Comparison of ENCODE assay signal across 8 cellular contexts in genomic region chr20:25408170-25408547, GRCh38. TPM values are rescaled to one million over a fixed set of nuclear protein-coding genes. Genes with fewer than 3 reads are reported as not detected.
DNase-seq lines count a peak whose midpoint lies in the region; ATAC-seq, FAIRE-seq and TF ChIP-seq lines count a peak whose summit lies in the region.

No MANE protein-coding gene starts in this region.

- DNase-seq in colonic mucosa = no peak
- no peak for DNase-seq in natural killer cell
- DNase-seq in DMS79 (lab: John Stamatoyannopoulos, UW) = no peak
- DNase-seq in D721Med (ENCODE audit: insufficient read length, low spot score) = no peak
- DNase-seq in amniotic stem cell (lab: John Stamatoyannopoulos, UW) = no peak

- H2AFZ ChIP-seq in Loucy (ENCODE audit: low read length) = peak overlapping the region; percentile 87

- peaks cover 0 to 3% of the 10 kb centered on the region in 2 donors for H3K9me3 Mint-ChIP-seq in natural killer cell

- ATAC-seq in natural killer cell (no peak), GM19455 (IDR thresholded peaks at IDR 0.05; ENCODE audit: unreplicated experiment) (no peak)

- peak overlapping the region; percentile 97 for H3K4me3 Mint-ChIP-seq in natural killer cell

- H3K4me1 ChIP-seq in BLaER1 = peaks cover 17% of the 10 kb centered on the region
- H3K4me1 ChIP-seq in Loucy (ENCODE audit: insufficient read depth, low read length, poor library complexity, severe bottlenecking) = peaks cover 11% of the 10 kb centered on the region
- H3K4me1 ChIP-seq in colonic mucosa = no peaks in the 10 kb centered on the region

- peaks cover 52% of the 10 kb centered on the region for H3K79me2 ChIP-seq in Loucy (ENCODE audit: insufficient read depth, low read length)

- H3K4me3 ChIP-seq in BLaER1 = peak overlapping the region; percentile 81
- H3K4me3 ChIP-seq in Loucy (ENCODE audit: low read length, poor library complexity, severe bottlenecking) = peak overlapping the region; percentile 81
- H3K4me3 ChIP-seq in colonic mucosa = peak overlapping the region; percentile 75

- peaks cover 12 to 21% of the 10 kb centered on the region in 2 donors for H3K4me1 Mint-ChIP-seq in natural killer cell

- H3K9ac ChIP-seq in BLaER1 (peak overlapping the region; percentile 94), Loucy (ENCODE audit: low read depth, low read length, poor library complexity, severe bottlenecking) (peak overlapping the region; percentile 90), colonic mucosa (ENCODE audit: low read depth in 2 of 2, low read length in 2 of 2) (peak overlapping the region; percentile 76 to 83)

- TF ChIP-seq CTCF in Loucy (conservative IDR thresholded peaks at IDR 0.05; ENCODE audit: low read length) (no peak), colonic mucosa (IDR thresholded peaks at IDR 0.05) (no peak), natural killer cell (IDR thresholded peaks at IDR 0.05) (no peak), D721Med (IDR thresholded peaks at IDR 0.05; ENCODE audit: insufficient read depth, missing control alignments) (no peak)

- H3K27ac ChIP-seq in BLaER1 (peak overlapping the region; percentile 88), colonic mucosa (no peak overlapping the region)

- intact Hi-C loops in colonic mucosa (cut with DNase I) (loop anchor here (10.0 kb wide), 1 partner anchor 343 kb away; no protein-coding TSS in a partner anchor), natural killer cell (cut with micrococcal nuclease) (no loop called here)

- H3K4me2 ChIP-seq in BLaER1 (peak overlapping the region; percentile 80), Loucy (ENCODE audit: low read depth, low read length, poor library complexity, severe bottlenecking) (peak overlapping the region; percentile 86)

- no peaks in the 10 kb centered on the region for H3K27me3 Mint-ChIP-seq in natural killer cell (ENCODE audit: low read depth in 2 of 2)

- H4K20me1 ChIP-seq in BLaER1 (no peaks in the 10 kb centered on the region), Loucy (ENCODE audit: insufficient read depth, low read length, poor library complexity, severe bottlenecking) (peaks cover 4% of the 10 kb centered on the region)

- H3K36me3 Mint-ChIP-seq in natural killer cell = peaks cover 5% of the 10 kb centered on the region

- FAIRE-seq in D721Med (lab: Jason Lieb, UNC) = no peak

- H3K27me3 ChIP-seq in BLaER1 (no peaks in the 10 kb centered on the region), Loucy (ENCODE audit: insufficient read depth, low read length, poor library complexity, severe bottlenecking) (no peaks in the 10 kb centered on the region), colonic mucosa (no peaks in the 10 kb centered on the region)

- no peaks in the 10 kb centered on the region for H3F3A ChIP-seq in Loucy (ENCODE audit: low read depth)

- H3K9me2 ChIP-seq in Loucy (replicated peaks; ENCODE audit: low read depth, low read length) = no peaks in the 10 kb centered on the region

- H3K27ac Mint-ChIP-seq in natural killer cell = peak overlapping the region in 1 of 2 donors; percentile 89

- H3K36me3 ChIP-seq in BLaER1 (peaks cover 37% of the 10 kb centered on the region), Loucy (ENCODE audit: insufficient read depth, low read length) (no peaks in the 10 kb centered on the region), colonic mucosa (no peaks in the 10 kb centered on the region)

- peaks cover 22% of the 10 kb centered on the region for H3K9me3 ChIP-seq in BLaER1
- H3K9me3 ChIP-seq in Loucy (ENCODE audit: insufficient read depth, low read depth, low read length) = peaks cover 7% of the 10 kb centered on the region; the same call in 1 of the 2 replicates
- no peaks in the 10 kb centered on the region for H3K9me3 ChIP-seq in colonic mucosa

RNA-seq across cellular contexts. Expression of gene GINS1, which starts 0.7 kb away (rescaled TPM):
- 10 to 100 TPM in 1 of 2 donors, 1 to 10 TPM in 1; 5.4 to 24.0 TPM for total RNA-seq in colonic mucosa
- total RNA-seq in natural killer cell = 1 to 10 TPM; 1.3 to 1.5 (median 1.4) TPM

RNA-seq across cellular contexts. Expression of gene ABHD12, which starts 17.5 kb away (rescaled TPM):
- 10 to 100 TPM; 54.2 to 60.6 TPM for total RNA-seq in colonic mucosa
- total RNA-seq in natural killer cell = 10 to 100 TPM; 28.5 to 34.6 (median 34.5) TPM
